12 cellular contexts compared by ENCODE assay signal in genomic region chr5:132526974-132527564, GRCh38. TPM values are rescaled to one million over a fixed set of nuclear protein-coding genes. Genes with fewer than 3 reads are reported as not detected.
A peak's percentile ranks its signal among the peaks of the same experiment; 100 is the strongest.
DNase-seq lines count a peak whose midpoint lies in the region; ATAC-seq lines count a peak whose summit lies in the region.
"Had no signal": no experiment of that assay in that cellular context is flagged by ENCODE, and none has a peak within 500 bp of the region (broad histone marks: within the 10 kb centered on the region; RNA-seq: fewer than 3 reads in every experiment).

No MANE protein-coding gene starts in this region.

- ATAC-seq in activated CD8-positive, alpha-beta memory T cell treated with anti-CD3 and anti-CD28 coated beads, Interleukin-2, amount 10 ng/mL, durations not matched to agents 7 days and 5 days = peak; percentile 5
- ATAC-seq in esophagus mucosa = peak; percentile 49
- ATAC-seq in stimulated activated memory B cell treated with anti-CD40 and anti-IgM and Interleukin-4, amounts not matched to agents 10 μg/mL and 1 μg/mL and 100 μg/mL, for 72 hours = peak; percentile 5
- no peak for ATAC-seq in HG03460 (IDR thresholded peaks at IDR 0.05; ENCODE audit: unreplicated experiment)

- H3K4me1 Mint-ChIP-seq in activated CD8-positive, alpha-beta memory T cell treated with anti-CD3 and anti-CD28 coated beads, Interleukin-2, amount 10 ng/mL, durations not matched to agents 7 days and 5 days = peaks cover 58% of the 10 kb centered on the region
- peaks cover 43% of the 10 kb centered on the region for H3K4me1 Mint-ChIP-seq in stimulated activated memory B cell treated with anti-CD40 and anti-IgM and Interleukin-4, amounts not matched to agents 10 μg/mL and 1 μg/mL and 100 μg/mL, for 72 hours

- H3K4me3 Mint-ChIP-seq in activated CD8-positive, alpha-beta memory T cell treated with anti-CD3 and anti-CD28 coated beads, Interleukin-2, amount 10 ng/mL, durations not matched to agents 7 days and 5 days = no peak overlapping the region
- no peak overlapping the region for H3K4me3 Mint-ChIP-seq in stimulated activated memory B cell treated with anti-CD40 and anti-IgM and Interleukin-4, amounts not matched to agents 10 μg/mL and 1 μg/mL and 100 μg/mL, for 72 hours
- H3K4me3 Mint-ChIP-seq: memory B cell had no signal

- H3K27ac Mint-ChIP-seq in activated CD8-positive, alpha-beta memory T cell treated with anti-CD3 and anti-CD28 coated beads, Interleukin-2, amount 10 ng/mL, durations not matched to agents 7 days and 5 days = peak overlapping the region; percentile 31
- peak overlapping the region; percentile 5 for H3K27ac Mint-ChIP-seq in stimulated activated memory B cell treated with anti-CD40 and anti-IgM and Interleukin-4, amounts not matched to agents 10 μg/mL and 1 μg/mL and 100 μg/mL, for 72 hours
- H3K27ac Mint-ChIP-seq: memory B cell had no signal

- peaks cover 2% of the 10 kb centered on the region for H3K9me3 Mint-ChIP-seq in activated CD8-positive, alpha-beta memory T cell treated with anti-CD3 and anti-CD28 coated beads, Interleukin-2, amount 10 ng/mL, durations not matched to agents 7 days and 5 days (ENCODE audit: low read depth)
- peaks cover 2% of the 10 kb centered on the region for H3K9me3 Mint-ChIP-seq in stimulated activated memory B cell treated with anti-CD40 and anti-IgM and Interleukin-4, amounts not matched to agents 10 μg/mL and 1 μg/mL and 100 μg/mL, for 72 hours
- H3K9me3 Mint-ChIP-seq: memory B cell had no signal

- peaks cover 5% of the 10 kb centered on the region for H3K36me3 Mint-ChIP-seq in activated CD8-positive, alpha-beta memory T cell treated with anti-CD3 and anti-CD28 coated beads, Interleukin-2, amount 10 ng/mL, durations not matched to agents 7 days and 5 days
- no peaks in the 10 kb centered on the region for H3K36me3 Mint-ChIP-seq in stimulated activated memory B cell treated with anti-CD40 and anti-IgM and Interleukin-4, amounts not matched to agents 10 μg/mL and 1 μg/mL and 100 μg/mL, for 72 hours
- H3K36me3 Mint-ChIP-seq: memory B cell had no signal

- no peak for DNase-seq in activated CD8-positive, alpha-beta memory T cell treated with anti-CD3 and anti-CD28 coated beads, Interleukin-2, amount 10 ng/mL, durations not matched to agents 7 days and 5 days
- no peak for DNase-seq in activated CD8-positive, alpha-beta memory T cell treated with anti-CD3 and anti-CD28 coated beads, Interleukin-2, amount 50 U/mL, for 48 hours
- peak; percentile 61 for DNase-seq in RKO (ENCODE audit: low spot score)
- no peak for DNase-seq in activated naive CD4-positive, alpha-beta T cell treated with Interleukin-2 at 50 U/mL for 16 hours
- DNase-seq in activated CD4-positive, alpha-beta T cell treated with anti-CD3 and anti-CD28 coated beads for 1 hour = no peak
- DNase-seq: activated gamma-delta T cell, NCI-H1417 treated with DMSO at 0.1 percent for 48 hours had no signal

- H3K27me3 Mint-ChIP-seq in activated CD8-positive, alpha-beta memory T cell treated with anti-CD3 and anti-CD28 coated beads, Interleukin-2, amount 10 ng/mL, durations not matched to agents 7 days and 5 days = no peaks in the 10 kb centered on the region
- no peaks in the 10 kb centered on the region for H3K27me3 Mint-ChIP-seq in stimulated activated memory B cell treated with anti-CD40 and anti-IgM and Interleukin-4, amounts not matched to agents 10 μg/mL and 1 μg/mL and 100 μg/mL, for 72 hours
- H3K27me3 Mint-ChIP-seq: memory B cell had no signal

- CTCF ChIA-PET in activated CD8-positive, alpha-beta memory T cell treated with anti-CD3 and anti-CD28 coated beads, Interleukin-2, amount 10 ng/mL, durations not matched to agents 7 days and 5 days (lab: Charles Lee) = interaction anchor here (0.6 to 5.1 kb wide), 52 partner anchors 10 to 356 kb away, joined by 3 to 77 read pairs (median 4); partner anchors contain the start of genes CCNI2, IL5, RAD50 and SEPTIN8

RNA-seq across cellular contexts. Expression of gene IL5, which starts 16.3 kb away (rescaled TPM):
- 10 to 100 TPM in 1 of 2 experiments, under 1 TPM in 1; 0.35 to 20.0 TPM for total RNA-seq in activated CD8-positive, alpha-beta memory T cell treated with anti-CD3 and anti-CD28 coated beads, Interleukin-2, amount 10 ng/mL, durations not matched to agents 7 days and 5 days
- total RNA-seq in esophagus mucosa = not detected
- total RNA-seq: gastrocnemius medialis had no signal

RNA-seq across cellular contexts. Expression of gene RAD50, which starts 29.7 kb away (rescaled TPM):
- 10 to 100 TPM; 39.7 to 51.6 TPM for total RNA-seq in activated CD8-positive, alpha-beta memory T cell treated with anti-CD3 and anti-CD28 coated beads, Interleukin-2, amount 10 ng/mL, durations not matched to agents 7 days and 5 days
- 23.1 TPM for total RNA-seq in esophagus mucosa

RNA-seq across cellular contexts. Expression of gene IRF1, which starts 36.5 kb away (rescaled TPM):
- total RNA-seq in activated CD8-positive, alpha-beta memory T cell treated with anti-CD3 and anti-CD28 coated beads, Interleukin-2, amount 10 ng/mL, durations not matched to agents 7 days and 5 days = 100 to 1,000 TPM; 205 to 223 TPM
- 9.1 TPM for total RNA-seq in esophagus mucosa

Comparison
In these comparisons a context has a peak if more than half of its experiments do, and no peak if none do; other contexts are left out.
1. RNA of gene IRF1, which starts 36.5 kb away (total RNA-seq): 205 to 223 TPM in activated CD8-positive, alpha-beta memory T cell treated with anti-CD3 and anti-CD28 coated beads, Interleukin-2, amount 10 ng/mL, durations not matched to agents 7 days and 5 days; 9.1 TPM in esophagus mucosa (single experiment); every median in the first group is over 10 times any median in the second.